Comparison of ENCODE assay signal across 8 cellular contexts in the genomic region with DNA sequence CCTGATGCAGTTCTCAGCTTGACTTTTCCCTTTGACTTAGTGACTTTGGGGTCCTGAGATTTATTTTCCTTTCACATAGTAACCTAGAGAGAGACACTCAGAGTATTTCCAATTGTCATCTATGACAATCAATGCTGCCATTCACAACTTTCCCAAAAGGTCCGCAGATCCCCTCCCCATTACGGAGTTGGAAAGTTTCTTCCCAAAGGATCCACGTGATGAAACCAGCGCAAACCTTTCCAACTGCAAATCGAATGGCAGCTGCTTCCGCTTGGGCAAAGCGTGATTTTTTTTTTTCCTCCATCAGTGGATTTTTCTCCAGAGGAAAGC. TPM values are rescaled to one million over a fixed set of nuclear protein-coding genes. Genes with fewer than 3 reads are reported as not detected.
DNase-seq lines count a peak whose midpoint lies in the region; ATAC-seq and TF ChIP-seq lines count a peak whose summit lies in the region.

No MANE protein-coding gene starts in this region.

- H3K4me3 ChIP-seq in SK-N-MC = peak overlapping the region; percentile 88
- peak overlapping the region; percentile 84 for H3K4me3 ChIP-seq in fibroblast of pulmonary artery (replicated peaks; ENCODE audit: low read depth, low read length)
- H3K4me3 ChIP-seq in ovary = peak overlapping the region; percentile 71

- peak overlapping the region; percentile 96 for H3K9ac ChIP-seq in SK-N-MC (ENCODE audit: insufficient read length)

- no peaks in the 10 kb centered on the region for H3K9me3 ChIP-seq in SK-N-MC (ENCODE audit: low read depth, low read length)
- no peaks in the 10 kb centered on the region for H3K9me3 ChIP-seq in ovary

- ATAC-seq in activated CD8-positive, alpha-beta memory T cell treated with anti-CD3 and anti-CD28 coated beads, Interleukin-2, amount 10 ng/mL, durations not matched to agents 7 days and 5 days = no peak

- no peaks in the 10 kb centered on the region for H3K36me3 Mint-ChIP-seq in activated CD8-positive, alpha-beta memory T cell treated with anti-CD3 and anti-CD28 coated beads, Interleukin-2, amount 10 ng/mL, durations not matched to agents 7 days and 5 days

- H3K4me1 ChIP-seq in ovary (ENCODE audit: insufficient read depth) = peaks cover 7% of the 10 kb centered on the region

- CTCF ChIA-PET in activated CD8-positive, alpha-beta memory T cell treated with anti-CD3 and anti-CD28 coated beads, Interleukin-2, amount 10 ng/mL, durations not matched to agents 7 days and 5 days (lab: Charles Lee) = interaction anchor here (0.5 to 2.1 kb wide), 8 partner anchors 11 to 155 kb away, joined by 3 to 11 read pairs (median 3); partner anchors contain the start of genes DDX19B and ST3GAL2

- TF ChIP-seq POLR2A in ovary (IDR thresholded peaks at IDR 0.05) = no peak

- no peak for TF ChIP-seq CTCF in fibroblast of pulmonary artery (IDR thresholded peaks at IDR 0.05; ENCODE audit: low read length, missing control alignments)
- no peak for TF ChIP-seq CTCF in ovary (IDR thresholded peaks at IDR 0.05)

- WGBS in ovary, 3 donors = 0% methylated on average over 7 of the region's 7 CpGs

- TF ChIP-seq EP300 in ovary (IDR thresholded peaks at IDR 0.05) = no peak

- H3K36me3 ChIP-seq in SK-N-MC (ENCODE audit: insufficient read depth, low read length) (no peaks in the 10 kb centered on the region), ovary (no peaks in the 10 kb centered on the region)

- no peak for DNase-seq in activated CD8-positive, alpha-beta memory T cell treated with anti-CD3 and anti-CD28 coated beads, Interleukin-2, amount 10 ng/mL, durations not matched to agents 7 days and 5 days
- DNase-seq in activated CD8-positive, alpha-beta memory T cell treated with anti-CD3 and anti-CD28 coated beads for 24 hours = no peak
- DNase-seq in SK-N-MC (ENCODE audit: low read depth, low spot score) (no peak), fibroblast of pulmonary artery (ENCODE audit: low read depth) (no peak), ovary (no peak), NOMO-1 treated with dmso at 0.1 percent for 144 hours (lab: John Stamatoyannopoulos, UW; ENCODE audit: unreplicated experiment) (no peak), ecto neural progenitor cell (ENCODE audit: low spot score) (no peak)
- DNase-seq in activated effector memory CD4-positive, alpha-beta T cell treated with Interleukin-2 at 50 U/mL for 16 hours = no peak

- H3K9me3 Mint-ChIP-seq in activated CD8-positive, alpha-beta memory T cell treated with anti-CD3 and anti-CD28 coated beads, Interleukin-2, amount 10 ng/mL, durations not matched to agents 7 days and 5 days (ENCODE audit: low read depth) = no peaks in the 10 kb centered on the region

- H3K27me3 Mint-ChIP-seq in activated CD8-positive, alpha-beta memory T cell treated with anti-CD3 and anti-CD28 coated beads, Interleukin-2, amount 10 ng/mL, durations not matched to agents 7 days and 5 days = peaks cover 6% of the 10 kb centered on the region

- peaks cover 21% of the 10 kb centered on the region for H3K4me1 Mint-ChIP-seq in activated CD8-positive, alpha-beta memory T cell treated with anti-CD3 and anti-CD28 coated beads, Interleukin-2, amount 10 ng/mL, durations not matched to agents 7 days and 5 days

- H3K27ac Mint-ChIP-seq in activated CD8-positive, alpha-beta memory T cell treated with anti-CD3 and anti-CD28 coated beads, Interleukin-2, amount 10 ng/mL, durations not matched to agents 7 days and 5 days = peak overlapping the region; percentile 87

- intact Hi-C loops in ovary (cut with DNase I) = loop anchor here in 1 of 4 donors (5.0 kb wide), 1 partner anchor 67 kb away; no protein-coding TSS in a partner anchor

- H3K27ac ChIP-seq in SK-N-MC (peak overlapping the region; percentile 96), ovary (no peak overlapping the region)

- no peaks in the 10 kb centered on the region for H3K27me3 ChIP-seq in ovary

- peak overlapping the region; percentile 87 for H3K4me3 Mint-ChIP-seq in activated CD8-positive, alpha-beta memory T cell treated with anti-CD3 and anti-CD28 coated beads, Interleukin-2, amount 10 ng/mL, durations not matched to agents 7 days and 5 days

RNA-seq across cellular contexts. Expression of gene FCSK, which starts 0.5 kb away (rescaled TPM):
- 10 to 100 TPM; 17.8 to 20.9 TPM for total RNA-seq in activated CD8-positive, alpha-beta memory T cell treated with anti-CD3 and anti-CD28 coated beads, Interleukin-2, amount 10 ng/mL, durations not matched to agents 7 days and 5 days
- 10 to 100 TPM; 15.0 to 29.4 (median 20.4) TPM for total RNA-seq in ovary
- 10 to 100 TPM in 1 of 2 donors, 1 to 10 TPM in 1; 5.1 to 11.8 TPM for polyA plus RNA-seq in ovary

RNA-seq across cellular contexts. Expression of gene ST3GAL2, which starts 15.0 kb away (rescaled TPM):
- 10 to 100 TPM; 23.6 to 34.2 TPM for total RNA-seq in activated CD8-positive, alpha-beta memory T cell treated with anti-CD3 and anti-CD28 coated beads, Interleukin-2, amount 10 ng/mL, durations not matched to agents 7 days and 5 days
- 10 to 100 TPM; 12.3 to 49.7 (median 25.0) TPM for total RNA-seq in ovary
- 10 to 100 TPM in 1 of 2 donors, 1 to 10 TPM in 1; 6.2 to 13.4 TPM for polyA plus RNA-seq in ovary
